1 cellular context compared by ENCODE assay signal in the genomic region with DNA sequence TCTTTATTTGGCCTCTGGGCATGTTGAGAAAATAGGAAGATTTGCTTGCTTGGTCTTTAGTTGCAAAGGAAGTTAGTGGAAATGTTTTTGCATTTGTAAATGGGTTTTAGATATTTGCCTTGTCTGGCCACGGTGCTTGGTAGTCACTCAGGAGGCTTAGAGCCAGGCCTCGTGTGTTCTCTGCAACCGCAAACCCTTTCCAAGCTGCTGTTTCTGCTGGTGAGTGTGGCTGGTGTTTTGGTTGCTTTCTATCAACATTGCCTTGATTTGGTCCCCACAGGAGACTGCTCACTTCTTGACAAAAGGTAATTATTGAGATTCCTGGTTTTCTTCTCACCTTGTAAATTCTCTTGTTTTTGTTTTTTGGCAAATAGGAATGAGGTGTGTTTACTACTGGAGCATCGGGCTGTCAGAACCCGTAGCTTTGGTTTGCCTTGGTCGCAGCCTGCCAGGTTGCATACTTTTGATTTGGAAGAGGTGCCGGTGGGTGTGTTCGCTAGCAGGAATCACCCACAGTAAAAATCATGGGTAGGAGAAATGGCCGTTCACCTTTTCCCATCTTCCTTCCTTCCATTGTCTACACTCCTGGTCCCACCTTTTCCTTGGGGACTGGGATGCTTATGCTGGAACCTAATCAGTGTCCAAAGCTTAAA.
TF ChIP-seq lines count a peak whose summit lies in the region.

No MANE protein-coding gene starts in this region.

TF ChIP-seq in IMR-90, 13 proteins besides CTCF, POLR2A, EP300 and RAD21:
- no peak for TF ChIP-seq CHD1 (IDR thresholded peaks at IDR 0.05; ENCODE audit: low read depth, low read length)
- no peak for TF ChIP-seq FOS (IDR thresholded peaks at IDR 0.05; ENCODE audit: low read depth, low read length)
- TF ChIP-seq MAZ (IDR thresholded peaks at IDR 0.05; ENCODE audit: borderline replicate concordance, low read depth, low read length) = no peak
- no peak for TF ChIP-seq MXI1 (IDR thresholded peaks at IDR 0.05; ENCODE audit: borderline replicate concordance, low read depth, low read length)
- TF ChIP-seq, protein P1, sequence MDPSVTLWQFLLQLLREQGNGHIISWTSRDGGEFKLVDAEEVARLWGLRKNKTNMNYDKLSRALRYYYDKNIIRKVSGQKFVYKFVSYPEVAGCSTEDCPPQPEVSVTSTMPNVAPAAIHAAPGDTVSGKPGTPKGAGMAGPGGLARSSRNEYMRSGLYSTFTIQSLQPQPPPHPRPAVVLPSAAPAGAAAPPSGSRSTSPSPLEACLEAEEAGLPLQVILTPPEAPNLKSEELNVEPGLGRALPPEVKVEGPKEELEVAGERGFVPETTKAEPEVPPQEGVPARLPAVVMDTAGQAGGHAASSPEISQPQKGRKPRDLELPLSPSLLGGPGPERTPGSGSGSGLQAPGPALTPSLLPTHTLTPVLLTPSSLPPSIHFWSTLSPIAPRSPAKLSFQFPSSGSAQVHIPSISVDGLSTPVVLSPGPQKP (IDR thresholded peaks at IDR 0.05; ENCODE audit: borderline replicate concordance, low read depth, low read length) = no peak
- no peak for TF ChIP-seq CEBPB (IDR thresholded peaks at IDR 0.05; ENCODE audit: low read depth, low read length)
- no peak for TF ChIP-seq SMC3 (IDR thresholded peaks at IDR 0.05; ENCODE audit: low read depth, low read length)
- TF ChIP-seq RFX5 (IDR thresholded peaks at IDR 0.05; ENCODE audit: low read depth, low read length) = no peak
- TF ChIP-seq BHLHE40 (IDR thresholded peaks at IDR 0.05; ENCODE audit: low read depth, low read length) = no peak
- TF ChIP-seq RCOR1 (IDR thresholded peaks at IDR 0.05; ENCODE audit: insufficient replicate concordance, low read length) = no peak
- TF ChIP-seq, protein P2, sequence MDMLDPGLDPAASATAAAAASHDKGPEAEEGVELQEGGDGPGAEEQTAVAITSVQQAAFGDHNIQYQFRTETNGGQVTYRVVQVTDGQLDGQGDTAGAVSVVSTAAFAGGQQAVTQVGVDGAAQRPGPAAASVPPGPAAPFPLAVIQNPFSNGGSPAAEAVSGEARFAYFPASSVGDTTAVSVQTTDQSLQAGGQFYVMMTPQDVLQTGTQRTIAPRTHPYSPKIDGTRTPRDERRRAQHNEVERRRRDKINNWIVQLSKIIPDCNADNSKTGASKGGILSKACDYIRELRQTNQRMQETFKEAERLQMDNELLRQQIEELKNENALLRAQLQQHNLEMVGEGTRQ (IDR thresholded peaks at IDR 0.05; ENCODE audit: low read depth, low read length) = no peak
- TF ChIP-seq MAFK (IDR thresholded peaks at IDR 0.05; ENCODE audit: low read depth, low read length) = no peak
- no peak for TF ChIP-seq NFE2L2 (IDR thresholded peaks at IDR 0.05; ENCODE audit: low read depth, low read length)
TF ChIP-seq in IMR-90: peak in this region for 0.
